In the genomic region with DNA sequence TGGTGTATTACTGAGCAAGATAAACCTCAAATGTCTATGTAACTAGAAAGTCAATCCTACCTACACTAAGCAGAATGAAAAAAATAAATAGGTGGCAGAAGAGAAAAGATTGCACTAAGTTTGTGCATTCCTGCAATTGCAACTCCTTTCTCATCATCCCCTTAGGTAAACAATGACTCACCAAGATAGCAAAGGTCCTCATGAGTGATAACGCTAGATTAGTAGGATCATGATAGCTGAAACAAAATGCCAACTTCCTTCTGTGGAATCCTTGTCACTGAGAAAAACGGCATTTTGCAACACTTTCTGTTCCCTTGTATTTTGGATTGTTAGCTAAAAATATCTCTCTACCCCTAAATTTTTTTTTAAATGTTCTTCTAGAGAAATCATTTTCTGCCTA, we compare ENCODE assay signal across 19 cellular contexts. TPM values are rescaled to one million over a fixed set of nuclear protein-coding genes. Genes with fewer than 3 reads are reported as not detected.
DNase-seq lines count a peak whose midpoint lies in the region; ATAC-seq and TF ChIP-seq lines count a peak whose summit lies in the region.
"Had no signal": no experiment of that assay in that cellular context is flagged by ENCODE, and none has a peak within 500 bp of the region (broad histone marks: within the 10 kb centered on the region; RNA-seq: fewer than 3 reads in every experiment).

No MANE protein-coding gene starts in this region.

- DNase-seq in A172 (ENCODE audit: low spot score) = peak; percentile 79
- no peak for DNase-seq in HFFc6
- peak; percentile 13 for DNase-seq in RWPE1 (ENCODE audit: low spot score)
- peak; percentile 14 for DNase-seq in kidney tubule cell (ENCODE audit: low spot score)
- DNase-seq in activated CD8-positive, alpha-beta memory T cell treated with anti-CD3 and anti-CD28 coated beads, Interleukin-2, amount 10 ng/mL, durations not matched to agents 7 days and 5 days = no peak
- DNase-seq: ACHN; activated CD4-positive, alpha-beta T cell treated with anti-CD3 and anti-CD28 coated beads for 1 hour; caudate nucleus; CD4-positive, CD25-positive, alpha-beta regulatory T cell; heart left ventricle; NCI-H1436; NK-92 treated with Interleukin-12 subunit alpha and Interleukin-12 subunit beta, amount 100 ng/mL, for 24 hours; retina; SJCRH30; stomach had no signal

- CTCF ChIA-PET in RWPE1 (lab: Yijun Ruan, JAX) = no interaction called here
- CTCF ChIA-PET in activated CD8-positive, alpha-beta memory T cell treated with anti-CD3 and anti-CD28 coated beads, Interleukin-2, amount 10 ng/mL, durations not matched to agents 7 days and 5 days (lab: Charles Lee) = no interaction called here

- POLR2A ChIA-PET in RWPE1 (lab: Yijun Ruan, JAX; ENCODE audit: low non-redundant PET) = no interaction called here

- H3K4me1 Mint-ChIP-seq in HFFc6 (ENCODE audit: low read depth) = peaks cover 39% of the 10 kb centered on the region
- no peaks in the 10 kb centered on the region for H3K4me1 Mint-ChIP-seq in activated CD8-positive, alpha-beta memory T cell treated with anti-CD3 and anti-CD28 coated beads, Interleukin-2, amount 10 ng/mL, durations not matched to agents 7 days and 5 days
- H3K4me1 Mint-ChIP-seq: CD4-positive, CD25-positive, alpha-beta regulatory T cell had no signal

- no peaks in the 10 kb centered on the region for H3K27me3 Mint-ChIP-seq in HFFc6 (ENCODE audit: insufficient read depth)
- peaks cover 9% of the 10 kb centered on the region for H3K27me3 Mint-ChIP-seq in activated CD8-positive, alpha-beta memory T cell treated with anti-CD3 and anti-CD28 coated beads, Interleukin-2, amount 10 ng/mL, durations not matched to agents 7 days and 5 days
- H3K27me3 Mint-ChIP-seq: CD4-positive, CD25-positive, alpha-beta regulatory T cell had no signal

- peak overlapping the region; percentile 16; the same call in 1 of the 2 replicates for H3K4me3 Mint-ChIP-seq in HFFc6
- H3K4me3 Mint-ChIP-seq in activated CD8-positive, alpha-beta memory T cell treated with anti-CD3 and anti-CD28 coated beads, Interleukin-2, amount 10 ng/mL, durations not matched to agents 7 days and 5 days = no peak overlapping the region
- H3K4me3 Mint-ChIP-seq: CD4-positive, CD25-positive, alpha-beta regulatory T cell had no signal

- H3K27ac Mint-ChIP-seq in HFFc6 = no peak overlapping the region
- no peak overlapping the region for H3K27ac Mint-ChIP-seq in activated CD8-positive, alpha-beta memory T cell treated with anti-CD3 and anti-CD28 coated beads, Interleukin-2, amount 10 ng/mL, durations not matched to agents 7 days and 5 days
- H3K27ac Mint-ChIP-seq: CD4-positive, CD25-positive, alpha-beta regulatory T cell had no signal

- no peaks in the 10 kb centered on the region for H3K9me3 Mint-ChIP-seq in HFFc6
- H3K9me3 Mint-ChIP-seq in activated CD8-positive, alpha-beta memory T cell treated with anti-CD3 and anti-CD28 coated beads, Interleukin-2, amount 10 ng/mL, durations not matched to agents 7 days and 5 days (ENCODE audit: low read depth) = no peaks in the 10 kb centered on the region

- H3K27ac ChIP-seq in RWPE1 = no peak overlapping the region
- H3K27ac ChIP-seq: heart left ventricle, SJCRH30, stomach had no signal

- TF ChIP-seq CTCF in HFFc6 (IDR thresholded peaks at IDR 0.05) (no peak), RWPE1 (conservative IDR thresholded peaks at IDR 0.05; ENCODE audit: low read depth) (no peak)

- no peak for ATAC-seq in GM19467 (IDR thresholded peaks at IDR 0.05; ENCODE audit: unreplicated experiment)
- no peak for ATAC-seq in activated CD8-positive, alpha-beta memory T cell treated with anti-CD3 and anti-CD28 coated beads, Interleukin-2, amount 10 ng/mL, durations not matched to agents 7 days and 5 days
- no peak for ATAC-seq in GM18520 (IDR thresholded peaks at IDR 0.05; ENCODE audit: unreplicated experiment)
- no peak for ATAC-seq in GM19351 (IDR thresholded peaks at IDR 0.05; ENCODE audit: unreplicated experiment)
- ATAC-seq: heart left ventricle had no signal

- H3K36me3 Mint-ChIP-seq in HFFc6 (ENCODE audit: low read depth) = no peaks in the 10 kb centered on the region
- H3K36me3 Mint-ChIP-seq in activated CD8-positive, alpha-beta memory T cell treated with anti-CD3 and anti-CD28 coated beads, Interleukin-2, amount 10 ng/mL, durations not matched to agents 7 days and 5 days = no peaks in the 10 kb centered on the region
- H3K36me3 Mint-ChIP-seq: CD4-positive, CD25-positive, alpha-beta regulatory T cell had no signal

RNA-seq across cellular contexts. Expression of a gene that starts 20.0 kb away (rescaled TPM):
- total RNA-seq in A172 (2014; rRNA removed; shearing (Covaris generic)) = not detected in 2 replicates
- total RNA-seq in HFFc6 (2021; fragmentation: NEBNext Ultra II Directional; extraction: Animal tissue kit (Norgen Biotek cat#: 25700)) = not detected
- total RNA-seq in activated CD8-positive, alpha-beta memory T cell treated with anti-CD3 and anti-CD28 coated beads, Interleukin-2, amount 10 ng/mL, durations not matched to agents 7 days and 5 days = not detected
- total RNA-seq: SJCRH30; T-helper 2 cell treated with Interferon-gamma antibody and Interleukin-4, amounts not matched to agents 100 ng/mL and 5 ng/mL, for 36 hours had no signal

Comparison
In these comparisons a context has a peak if more than half of its experiments do, and no peak if none do; other contexts are left out.
1. DNase-seq: peak in A172 (single experiment), RWPE1 (single experiment) and kidney tubule cell (single experiment); none in HFFc6 (single experiment) and activated CD8-positive, alpha-beta memory T cell treated with anti-CD3 and anti-CD28 coated beads, Interleukin-2, amount 10 ng/mL, durations not matched to agents 7 days and 5 days (single experiment).